Comparison of ENCODE assay signal across 36 cellular contexts in genomic region chr9:72911247-72911775, GRCh38. TPM values are rescaled to one million over a fixed set of nuclear protein-coding genes. Genes with fewer than 3 reads are reported as not detected.
"Had no signal": no experiment of that assay in that cellular context is flagged by ENCODE, and none has a peak within 500 bp of the region (broad histone marks: within the 10 kb centered on the region; RNA-seq: fewer than 3 reads in every experiment).

No MANE protein-coding gene starts in this region.

- H3K4me3 ChIP-seq: MG63 had no signal

- H3K9me3 ChIP-seq: MG63 had no signal

- H3K36me3 ChIP-seq: MG63 had no signal

- DNase-seq: Karpas-422, Kasumi-1, KG1, MG63, MM.1S, MV-4-11, NCI-H1048, NCI-H1092, NCI-H1092 treated with DMSO at 0.1 percent for 48 hours, NCI-H1105, NCI-H1105 treated with DMSO at 0.1 percent for 48 hours, NCI-H1417, NCI-H1417 treated with DMSO at 0.1 percent for 48 hours, NCI-H1436, NCI-H1436 treated with DMSO at 0.1 percent for 48 hours, NCI-H146, NCI-H1694, NCI-H1694 treated with DMSO at 0.1 percent for 48 hours, NCI-H187, NCI-H187 treated with DMSO at 0.1 percent for 48 hours, NCI-H1930, NCI-H2029, NCI-H2029 treated with DMSO at 0.1 percent for 48 hours, NCI-H2081, NCI-H2081 treated with DMSO at 0.1 percent for 48 hours, NCI-H2107, NCI-H2171, NCI-H2171 treated with DMSO at 0.1 percent for 48 hours, NCI-H2227 treated with DMSO at 0.1 percent for 48 hours, NCI-H226, NCI-H345, NCI-H446, NCI-H446 treated with DMSO at 0.1 percent for 48 hours, NCI-H510A had no signal

- H3K27me3 ChIP-seq: MG63 had no signal

- H3K9ac ChIP-seq: KMS-11 had no signal

- H3K4me2 ChIP-seq: KMS-11 had no signal

- H3K27ac ChIP-seq: KMS-11 had no signal

RNA-seq across cellular contexts. Expression of gene ALDH1A1, which starts 41.5 kb away (rescaled TPM):
- total RNA-seq: MCF 10A had no signal
